14 cellular contexts compared by ENCODE assay signal in genomic region chr11:73648629-73649046, GRCh38. TPM values are rescaled to one million over a fixed set of nuclear protein-coding genes. Genes with fewer than 3 reads are reported as not detected.
A peak's percentile ranks its signal among the peaks of the same experiment; 100 is the strongest.
DNase-seq lines count a peak whose midpoint lies in the region; ATAC-seq, FAIRE-seq and TF ChIP-seq lines count a peak whose summit lies in the region.
"Had no signal": no experiment of that assay in that cellular context is flagged by ENCODE, and none has a peak within 500 bp of the region (broad histone marks: within the 10 kb centered on the region; RNA-seq: fewer than 3 reads in every experiment).

No MANE protein-coding gene starts in this region.

- no peaks in the 10 kb centered on the region for H3K79me1 ChIP-seq in H9 (ENCODE audit: insufficient read depth, low read depth, low read length, poor library complexity, severe bottlenecking)

- peak overlapping the region; percentile 90 for H3K4me3 Mint-ChIP-seq in CD4-positive, alpha-beta T cell
- H3K4me3 Mint-ChIP-seq in H9 = peak overlapping the region; percentile 3 to 30; a peak in 2 of 5 replicates
- H3K4me3 Mint-ChIP-seq: activated CD8-positive, alpha-beta memory T cell treated with anti-CD3 and anti-CD28 coated beads, Interleukin-2, amount 10 ng/mL, durations not matched to agents 7 days and 5 days had no signal

- H2AFZ ChIP-seq in H9 (ENCODE audit: low read length) = no peak overlapping the region
- H2AFZ ChIP-seq: hepatocyte had no signal

- no peaks in the 10 kb centered on the region for H3K9me3 ChIP-seq in CD4-positive, alpha-beta T cell (ENCODE audit: control insufficient read depth, low read length)
- no peaks in the 10 kb centered on the region for H3K9me3 ChIP-seq in H9 (ENCODE audit: control insufficient read depth, low read depth, low read length)
- no peaks in the 10 kb centered on the region for H3K9me3 ChIP-seq in uterus

- no peak overlapping the region for H3K18ac ChIP-seq in H9 (ENCODE audit: insufficient read length, low read depth, low read length)

- H3K36me3 Mint-ChIP-seq in CD4-positive, alpha-beta T cell (ENCODE audit: low read depth) = peaks cover 40% of the 10 kb centered on the region
- peaks cover 0 to 12% (median 11%) of the 10 kb centered on the region in 3 experiments; a peak in 4 of 7 replicates for H3K36me3 Mint-ChIP-seq in H9 (ENCODE audit: insufficient read depth in 1 of 3, low read depth in 3 of 3)
- H3K36me3 Mint-ChIP-seq: activated CD8-positive, alpha-beta memory T cell treated with anti-CD3 and anti-CD28 coated beads, Interleukin-2, amount 10 ng/mL, durations not matched to agents 7 days and 5 days had no signal

- no peak overlapping the region for H2BK12ac ChIP-seq in H9 (ENCODE audit: insufficient read length, low read depth, low read length)

- no peak overlapping the region for H2BK15ac ChIP-seq in H9 (ENCODE audit: low read depth, low read length)

- no peak overlapping the region for H2AK5ac ChIP-seq in H9 (ENCODE audit: insufficient read length, low read length)

- no peak overlapping the region for H2BK5ac ChIP-seq in H9 (ENCODE audit: insufficient read length, low read length)

- H4K20me1 ChIP-seq in H9 (ENCODE audit: control insufficient read depth, insufficient read depth, insufficient read length) = no peaks in the 10 kb centered on the region

- H3K27ac ChIP-seq in CD4-positive, alpha-beta T cell (ENCODE audit: low read depth, low read length) = no peak overlapping the region
- H3K27ac ChIP-seq in H9 (ENCODE audit: insufficient read length, low read depth, low read length) (no peak overlapping the region), dorsolateral prefrontal cortex (peak overlapping the region; percentile 68 to 100 (median 96)), uterus (no peak overlapping the region)
- H3K27ac ChIP-seq: hepatocyte had no signal

- peaks cover 18% of the 10 kb centered on the region for H3K23me2 ChIP-seq in H9 (ENCODE audit: insufficient read length, low read depth, low read length, poor library complexity, severe bottlenecking)

- no peak for FAIRE-seq in GM19239 (lab: Jason Lieb, UNC)
- FAIRE-seq: GM12878 had no signal

- H3K4ac ChIP-seq in H9 (ENCODE audit: low read depth, low read length) = no peak overlapping the region

- H4K91ac ChIP-seq in H9 (ENCODE audit: insufficient read length, low read depth, low read length) = no peak overlapping the region

- POLR2A ChIA-PET in CD4-positive, alpha-beta T cell (lab: Charles Lee) = interaction anchor here (0.8 to 1.9 kb wide), 3 partner anchors 12 to 23 kb away, joined by 3 to 14 read pairs (median 5); no protein-coding TSS in a partner anchor

- no peaks in the 10 kb centered on the region for H3K79me2 ChIP-seq in H9 (ENCODE audit: insufficient read depth, low read length)
- H3K79me2 ChIP-seq: hepatocyte had no signal

- no peak overlapping the region for H2BK120ac ChIP-seq in H9 (ENCODE audit: low read depth, low read length, poor library complexity, severe bottlenecking)

- H4K8ac ChIP-seq in H9 (replicated peaks; ENCODE audit: insufficient read length, low read depth, low read length) = no peak overlapping the region

- no peaks in the 10 kb centered on the region for H3K27me3 Mint-ChIP-seq in CD4-positive, alpha-beta T cell
- H3K27me3 Mint-ChIP-seq in H9 (ENCODE audit: low read depth) = peaks cover 10% of the 10 kb centered on the region

- H4K5ac ChIP-seq in H9 (ENCODE audit: insufficient read length, low read depth, low read length) = no peak overlapping the region

- CTCF ChIA-PET in CD4-positive, alpha-beta T cell (lab: Charles Lee) = interaction anchor here (2.7 to 3.0 kb wide), 2 partner anchors 12 to 23 kb away, joined by 12 to 15 read pairs; no protein-coding TSS in a partner anchor

- peaks cover 7% of the 10 kb centered on the region; the same call in 1 of the 2 replicates for H3K4me1 ChIP-seq in H9 (ENCODE audit: insufficient read depth, low read length)
- H3K4me1 ChIP-seq in uterus = no peaks in the 10 kb centered on the region

- WGBS in H9 (ENCODE audit: extremely low coverage, insufficient read length, low lambda C conversion rate) = no CpG with 5 or more reads among the region's 7 CpGs

- no peak for DNase-seq in CD4-positive, alpha-beta T cell
- DNase-seq in H9 = no peak
- peak in 4 of 10 donors; percentile 11 to 55 (median 36) for DNase-seq in dorsolateral prefrontal cortex
- DNase-seq in nucleus accumbens (lab: John Stamatoyannopoulos, UW) = peak in 38 of 56 donors; percentile 14 to 61 (median 39)
- DNase-seq in NCI-H128 (lab: John Stamatoyannopoulos, UW; ENCODE audit: unreplicated experiment) = no peak
- no peak for DNase-seq in uterus
- no peak for DNase-seq in GM19239 (ENCODE audit: insufficient read length, low spot score)
- DNase-seq: activated CD8-positive, alpha-beta memory T cell treated with anti-CD3 and anti-CD28 coated beads, Interleukin-2, amount 10 ng/mL, durations not matched to agents 7 days and 5 days; effector CD8-positive, alpha-beta T cell; left cardiac atrium; NCI-H2029 treated with DMSO at 0.1 percent for 48 hours; NCI-H748 treated with DMSO at 0.1 percent for 48 hours had no signal

- no peaks in the 10 kb centered on the region for H3K27me3 ChIP-seq in CD4-positive, alpha-beta T cell (ENCODE audit: control insufficient read depth, insufficient read depth, low read length)
- H3K27me3 ChIP-seq in H9 (ENCODE audit: insufficient read depth, low read length) = no peaks in the 10 kb centered on the region; the same call in 1 of the 2 replicates
- no peaks in the 10 kb centered on the region for H3K27me3 ChIP-seq in dorsolateral prefrontal cortex
- H3K27me3 ChIP-seq in uterus = no peaks in the 10 kb centered on the region

- no peak for TF ChIP-seq CTCF in CD4-positive, alpha-beta T cell (IDR thresholded peaks at IDR 0.05)
- TF ChIP-seq CTCF in H9 (conservative IDR thresholded peaks at IDR 0.05) (no peak), dorsolateral prefrontal cortex (IDR thresholded peaks at IDR 0.05 in 54 of 56, conservative IDR thresholded peaks at IDR 0.05 in 2 of 56; ENCODE audit: low read depth in 1 of 56, partially characterized antibody in 56 of 56) (no peak), uterus (IDR thresholded peaks at IDR 0.05) (no peak)

- no peak overlapping the region; the same call in 1 of the 2 replicates for H3K14ac ChIP-seq in H9 (ENCODE audit: insufficient read depth, low read length)

- H2BK20ac ChIP-seq in H9 (ENCODE audit: low read depth, low read length, poor library complexity, severe bottlenecking) = no peak overlapping the region

- ATAC-seq in CD4-positive, alpha-beta T cell (ENCODE audit: poor library complexity) = no peak
- ATAC-seq: activated CD8-positive, alpha-beta memory T cell treated with anti-CD3 and anti-CD28 coated beads, Interleukin-2, amount 10 ng/mL, durations not matched to agents 7 days and 5 days; GM12878; left cardiac atrium had no signal

- H3K27ac Mint-ChIP-seq in CD4-positive, alpha-beta T cell = peak overlapping the region; percentile 91
- no peak overlapping the region for H3K27ac Mint-ChIP-seq in H9
- H3K27ac Mint-ChIP-seq: activated CD8-positive, alpha-beta memory T cell treated with anti-CD3 and anti-CD28 coated beads, Interleukin-2, amount 10 ng/mL, durations not matched to agents 7 days and 5 days had no signal

- no peak overlapping the region for H3K9ac ChIP-seq in H9 (ENCODE audit: extremely low read depth, insufficient read length, low read length)

- H3K9me3 Mint-ChIP-seq in CD4-positive, alpha-beta T cell = no peaks in the 10 kb centered on the region
- no peaks in the 10 kb centered on the region for H3K9me3 Mint-ChIP-seq in H9

- intact Hi-C loops in CD4-positive, alpha-beta T cell (cut with DNase I, micrococcal nuclease) = loop anchor here in 1 of 2 experiments (5.0 to 10.0 kb wide), 3 partner anchors 229 to 1424 kb away; partner anchors contain the start of genes COA4, INPPL1, PAAF1 and POLD3
- intact Hi-C loops in dorsolateral prefrontal cortex (cut with DNase I) (no loop called here), uterus (cut with DNase I; ENCODE audit: low total_unique reads) (no loop called here)

- TF ChIP-seq POLR2A in uterus (IDR thresholded peaks at IDR 0.05) = no peak

- H3T11ph ChIP-seq in H9 (ENCODE audit: low read length) = no peak overlapping the region

- H3K36me3 ChIP-seq in uterus = no peaks in the 10 kb centered on the region

- H3K4me3 ChIP-seq in dorsolateral prefrontal cortex = peak overlapping the region; percentile 36 to 94 (median 70)
- no peak overlapping the region for H3K4me3 ChIP-seq in uterus
- H3K4me3 ChIP-seq: GM12878, hepatocyte had no signal

- H3K4me2 ChIP-seq in H9 (ENCODE audit: insufficient read depth, insufficient read length, low read length) = no peak overlapping the region

- H3K23ac ChIP-seq in H9 (ENCODE audit: insufficient read length, low read depth, low read length) = no peak overlapping the region

- H3K56ac ChIP-seq in H9 (ENCODE audit: insufficient read length, low read depth, low read length) = no peak overlapping the region

- peaks cover 28% of the 10 kb centered on the region for H3K4me1 Mint-ChIP-seq in CD4-positive, alpha-beta T cell (ENCODE audit: low read depth)
- peaks cover 56 to 64% of the 10 kb centered on the region in 2 experiments for H3K4me1 Mint-ChIP-seq in H9

RNA-seq across cellular contexts. Expression of gene PLEKHB1, which starts 2.3 kb away (rescaled TPM):
- 10 to 100 TPM; 30.8 to 34.6 TPM for total RNA-seq in CD4-positive, alpha-beta T cell
- total RNA-seq in H9 (2021) = 34.0 and 37.1 TPM in 2 replicates
- total RNA-seq in dorsolateral prefrontal cortex = 1,000 to 10,000 TPM in 25 of 120 experiments, 100 to 1,000 TPM in 95; 327 to 1,697 (median 734) TPM
- 1 to 10 TPM in 3 of 4 donors, not detected in 1; 5.6 to 7.5 (median 6.9) TPM for total RNA-seq in uterus

RNA-seq across cellular contexts. Expression of gene FAM168A, which starts 50.7 kb away (rescaled TPM):
- total RNA-seq in CD4-positive, alpha-beta T cell = 10 to 100 TPM; 17.9 to 19.4 TPM
- total RNA-seq in H9 (2021) (21.1 and 21.8 TPM in 2 replicates), dorsolateral prefrontal cortex (100 to 1,000 TPM; 120 to 211 (median 149) TPM), uterus (10 to 100 TPM in 3 of 4 donors, 1 to 10 TPM in 1; 7.9 to 50.3 (median 25.8) TPM)

Comparison
In these comparisons a context has a peak if more than half of its experiments do, and no peak if none do; other contexts are left out.
1. DNase-seq: peak in nucleus accumbens (38 of 56); none in CD4-positive, alpha-beta T cell (0 of 10), H9 (single experiment), NCI-H128 (single experiment), uterus (0 of 2) and GM19239 (single experiment).
2. H3K27ac ChIP-seq: peak in dorsolateral prefrontal cortex (59 of 59); none in CD4-positive, alpha-beta T cell (single experiment), H9 (single experiment) and uterus (0 of 2).
3. H3K4me3 ChIP-seq: peak in dorsolateral prefrontal cortex (59 of 59); none in uterus (0 of 2).